ENCODE assay signal across 1 cellular context in the genomic region with DNA sequence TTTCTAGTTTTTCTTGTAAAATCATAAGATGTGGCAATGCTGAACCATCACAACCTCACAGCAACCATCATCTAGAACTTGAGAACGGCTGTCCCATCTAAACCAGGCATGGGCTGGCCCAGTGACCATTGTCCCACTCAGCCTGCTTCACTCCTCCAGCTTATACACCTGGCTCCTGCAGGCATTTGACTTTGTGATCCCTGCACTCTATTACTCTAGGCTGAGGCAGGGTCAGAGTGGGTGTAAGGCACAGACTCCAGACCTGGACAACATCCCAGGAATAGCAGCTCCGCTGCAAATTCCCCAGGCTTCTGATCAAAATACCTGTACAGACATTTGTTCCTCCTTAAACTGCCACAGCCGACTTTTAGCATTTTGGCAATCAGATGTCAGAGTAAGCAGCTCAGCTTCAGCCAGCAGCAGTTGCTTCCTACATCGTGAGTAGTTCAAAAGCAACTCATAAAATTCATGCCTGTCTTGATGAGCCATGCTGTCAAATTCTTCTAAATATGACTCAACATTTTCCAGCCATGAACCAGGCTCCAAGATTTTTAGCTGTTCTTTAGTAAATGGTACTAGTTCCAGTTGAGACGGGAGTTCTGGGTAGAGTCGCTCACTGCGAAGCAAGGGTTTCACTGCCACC.
TF ChIP-seq lines count a peak whose summit lies in the region.

No MANE protein-coding gene starts in this region.

TF ChIP-seq in SK-N-SH, 30 proteins besides CTCF, POLR2A, EP300 and RAD21 (continued from another document):
- TF ChIP-seq, protein P1, sequence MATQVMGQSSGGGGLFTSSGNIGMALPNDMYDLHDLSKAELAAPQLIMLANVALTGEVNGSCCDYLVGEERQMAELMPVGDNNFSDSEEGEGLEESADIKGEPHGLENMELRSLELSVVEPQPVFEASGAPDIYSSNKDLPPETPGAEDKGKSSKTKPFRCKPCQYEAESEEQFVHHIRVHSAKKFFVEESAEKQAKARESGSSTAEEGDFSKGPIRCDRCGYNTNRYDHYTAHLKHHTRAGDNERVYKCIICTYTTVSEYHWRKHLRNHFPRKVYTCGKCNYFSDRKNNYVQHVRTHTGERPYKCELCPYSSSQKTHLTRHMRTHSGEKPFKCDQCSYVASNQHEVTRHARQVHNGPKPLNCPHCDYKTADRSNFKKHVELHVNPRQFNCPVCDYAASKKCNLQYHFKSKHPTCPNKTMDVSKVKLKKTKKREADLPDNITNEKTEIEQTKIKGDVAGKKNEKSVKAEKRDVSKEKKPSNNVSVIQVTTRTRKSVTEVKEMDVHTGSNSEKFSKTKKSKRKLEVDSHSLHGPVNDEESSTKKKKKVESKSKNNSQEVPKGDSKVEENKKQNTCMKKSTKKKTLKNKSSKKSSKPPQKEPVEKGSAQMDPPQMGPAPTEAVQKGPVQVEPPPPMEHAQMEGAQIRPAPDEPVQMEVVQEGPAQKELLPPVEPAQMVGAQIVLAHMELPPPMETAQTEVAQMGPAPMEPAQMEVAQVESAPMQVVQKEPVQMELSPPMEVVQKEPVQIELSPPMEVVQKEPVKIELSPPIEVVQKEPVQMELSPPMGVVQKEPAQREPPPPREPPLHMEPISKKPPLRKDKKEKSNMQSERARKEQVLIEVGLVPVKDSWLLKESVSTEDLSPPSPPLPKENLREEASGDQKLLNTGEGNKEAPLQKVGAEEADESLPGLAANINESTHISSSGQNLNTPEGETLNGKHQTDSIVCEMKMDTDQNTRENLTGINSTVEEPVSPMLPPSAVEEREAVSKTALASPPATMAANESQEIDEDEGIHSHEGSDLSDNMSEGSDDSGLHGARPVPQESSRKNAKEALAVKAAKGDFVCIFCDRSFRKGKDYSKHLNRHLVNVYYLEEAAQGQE (IDR thresholded peaks at IDR 0.05; ENCODE audit: low read depth, low read length), result no peak
- TF ChIP-seq, protein P2, sequence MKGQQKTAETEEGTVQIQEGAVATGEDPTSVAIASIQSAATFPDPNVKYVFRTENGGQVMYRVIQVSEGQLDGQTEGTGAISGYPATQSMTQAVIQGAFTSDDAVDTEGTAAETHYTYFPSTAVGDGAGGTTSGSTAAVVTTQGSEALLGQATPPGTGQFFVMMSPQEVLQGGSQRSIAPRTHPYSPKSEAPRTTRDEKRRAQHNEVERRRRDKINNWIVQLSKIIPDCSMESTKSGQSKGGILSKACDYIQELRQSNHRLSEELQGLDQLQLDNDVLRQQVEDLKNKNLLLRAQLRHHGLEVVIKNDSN (IDR thresholded peaks at IDR 0.05; ENCODE audit: borderline replicate concordance, low read depth), result no peak
- TF ChIP-seq FOXJ3 (CRISPR knock-in tag; IDR thresholded peaks at IDR 0.05) (no peak), FOSL2 (IDR thresholded peaks at IDR 0.05; ENCODE audit: borderline replicate concordance, low read depth) (peak; percentile 98), FOXM1 (IDR thresholded peaks at IDR 0.05; ENCODE audit: low read depth) (no peak), CHD2 (IDR thresholded peaks at IDR 0.05; ENCODE audit: low read length, partially characterized antibody) (no peak), SMC3 (IDR thresholded peaks at IDR 0.05; ENCODE audit: low read depth, low read length) (no peak), RXRA (IDR thresholded peaks at IDR 0.05; ENCODE audit: borderline replicate concordance, low read depth) (peak; percentile 68; the same call in 1 of the 2 replicates), SIN3A (IDR thresholded peaks at IDR 0.05; ENCODE audit: borderline replicate concordance, low read depth, low read length) (peak; percentile 71; the same call in 1 of the 2 replicates), MXI1 (IDR thresholded peaks at IDR 0.05; ENCODE audit: low read depth, low read length) (no peak)
